ENCODE assay signal across 18 cellular contexts in the genomic region with DNA sequence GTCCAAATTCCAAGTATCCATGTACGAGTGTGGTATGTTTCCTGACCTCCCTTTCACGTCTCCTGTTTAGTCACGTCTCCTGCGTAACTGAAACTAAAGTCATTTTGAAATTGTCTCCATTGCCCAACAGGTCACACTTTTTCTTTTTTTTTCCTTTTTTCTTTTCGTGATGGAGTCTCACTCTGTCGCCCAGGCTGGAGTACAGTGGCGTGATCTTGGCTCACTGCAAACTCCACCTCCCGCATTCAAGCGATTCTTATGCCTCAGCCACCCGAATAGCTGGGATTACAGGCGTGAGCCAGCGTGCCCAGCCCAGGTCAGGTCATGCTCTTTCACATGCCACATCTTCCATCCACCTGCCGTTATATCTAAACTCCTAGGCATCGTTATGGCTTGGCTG. TPM values are rescaled to one million over a fixed set of nuclear protein-coding genes. Genes with fewer than 3 reads are reported as not detected.
"Had no signal": no experiment of that assay in that cellular context is flagged by ENCODE, and none has a peak within 500 bp of the region (broad histone marks: within the 10 kb centered on the region; RNA-seq: fewer than 3 reads in every experiment).

No MANE protein-coding gene starts in this region.

- H3K36me3 Mint-ChIP-seq: activated CD4-positive, alpha-beta memory T cell treated with anti-CD3 and anti-CD28 coated beads for 36 hours; activated CD8-positive, alpha-beta memory T cell treated with anti-CD3 and anti-CD28 coated beads, Interleukin-2, amount 10 ng/mL, durations not matched to agents 7 days and 5 days; activated naive CD4-positive, alpha-beta T cell treated with anti-CD3 and anti-CD28 coated beads, Interleukin-2, amount 50 U/mL, for 72 hours; naive thymus-derived CD4-positive, alpha-beta T cell; stimulated activated effector memory CD8-positive, alpha-beta T cell treated with anti-CD3 and anti-CD28 coated beads, Interleukin-12 subunit alpha, Interleukin-12 subunit beta, amount 100 ng/mL, for 72 hours had no signal

- H3K4me3 Mint-ChIP-seq: activated CD4-positive, alpha-beta memory T cell treated with anti-CD3 and anti-CD28 coated beads for 36 hours; activated CD8-positive, alpha-beta memory T cell treated with anti-CD3 and anti-CD28 coated beads, Interleukin-2, amount 10 ng/mL, durations not matched to agents 7 days and 5 days; activated T-cell treated with anti-CD3 and anti-CD28 coated beads, Interleukin-2, amount 50 U/mL, for 24 hours; central memory CD8-positive, alpha-beta T cell; naive thymus-derived CD4-positive, alpha-beta T cell; stimulated activated effector memory CD8-positive, alpha-beta T cell treated with anti-CD3 and anti-CD28 coated beads, Interleukin-12 subunit alpha, Interleukin-12 subunit beta, amount 100 ng/mL, for 72 hours had no signal

- H3K9me3 Mint-ChIP-seq: activated CD4-positive, alpha-beta memory T cell treated with anti-CD3 and anti-CD28 coated beads for 36 hours; activated naive CD4-positive, alpha-beta T cell treated with anti-CD3 and anti-CD28 coated beads, Interleukin-2, amount 50 U/mL, for 72 hours; activated T-cell treated with anti-CD3 and anti-CD28 coated beads, Interleukin-2, amount 50 U/mL, for 24 hours; central memory CD8-positive, alpha-beta T cell; naive thymus-derived CD4-positive, alpha-beta T cell; stimulated activated effector memory CD8-positive, alpha-beta T cell treated with anti-CD3 and anti-CD28 coated beads, Interleukin-12 subunit alpha, Interleukin-12 subunit beta, amount 100 ng/mL, for 72 hours had no signal

- H3K4me1 Mint-ChIP-seq: activated CD8-positive, alpha-beta memory T cell treated with anti-CD3 and anti-CD28 coated beads, Interleukin-2, amount 10 ng/mL, durations not matched to agents 7 days and 5 days; stimulated activated effector memory CD8-positive, alpha-beta T cell treated with anti-CD3 and anti-CD28 coated beads, Interleukin-12 subunit alpha, Interleukin-12 subunit beta, amount 100 ng/mL, for 72 hours had no signal

- H3K4me3 ChIP-seq: body of pancreas, coronary artery, gastroesophageal sphincter, heart right ventricle had no signal

- DNase-seq: activated CD4-positive, alpha-beta memory T cell treated with anti-CD3 and anti-CD28 coated beads for 36 hours; activated CD8-positive, alpha-beta memory T cell treated with anti-CD3 and anti-CD28 coated beads, Interleukin-2, amount 10 ng/mL, durations not matched to agents 7 days and 5 days; activated gamma-delta T cell; activated T-cell treated with anti-CD3 and anti-CD28 coated beads, Interleukin-2, amount 50 U/mL, for 24 hours; amniotic stem cell; body of pancreas; effector CD4-positive, alpha-beta T cell; heart right ventricle; left colon; naive thymus-derived CD4-positive, alpha-beta T cell; retina; T-helper 9 cell had no signal

- H3K27ac Mint-ChIP-seq: activated CD4-positive, alpha-beta memory T cell treated with anti-CD3 and anti-CD28 coated beads for 36 hours; activated CD8-positive, alpha-beta memory T cell treated with anti-CD3 and anti-CD28 coated beads, Interleukin-2, amount 10 ng/mL, durations not matched to agents 7 days and 5 days; activated naive CD4-positive, alpha-beta T cell treated with anti-CD3 and anti-CD28 coated beads, Interleukin-2, amount 50 U/mL, for 72 hours; activated T-cell treated with anti-CD3 and anti-CD28 coated beads, Interleukin-2, amount 50 U/mL, for 24 hours; naive thymus-derived CD4-positive, alpha-beta T cell; stimulated activated effector memory CD8-positive, alpha-beta T cell treated with anti-CD3 and anti-CD28 coated beads, Interleukin-12 subunit alpha, Interleukin-12 subunit beta, amount 100 ng/mL, for 72 hours had no signal

- ATAC-seq: activated CD8-positive, alpha-beta memory T cell treated with anti-CD3 and anti-CD28 coated beads, Interleukin-2, amount 10 ng/mL, durations not matched to agents 7 days and 5 days; activated naive CD4-positive, alpha-beta T cell treated with anti-CD3 and anti-CD28 coated beads, Interleukin-2, amount 50 U/mL, for 72 hours; body of pancreas; gastroesophageal sphincter; heart right ventricle; left colon; naive thymus-derived CD4-positive, alpha-beta T cell; stimulated activated effector memory CD8-positive, alpha-beta T cell treated with anti-CD3 and anti-CD28 coated beads, Interleukin-12 subunit alpha, Interleukin-12 subunit beta, amount 100 ng/mL, for 72 hours had no signal

- H3K27me3 Mint-ChIP-seq: activated CD8-positive, alpha-beta memory T cell treated with anti-CD3 and anti-CD28 coated beads, Interleukin-2, amount 10 ng/mL, durations not matched to agents 7 days and 5 days had no signal

RNA-seq across cellular contexts. Expression of a gene that starts 38.2 kb away (rescaled TPM):
- total RNA-seq: activated CD4-positive, alpha-beta memory T cell treated with anti-CD3 and anti-CD28 coated beads for 36 hours; activated CD8-positive, alpha-beta memory T cell treated with anti-CD3 and anti-CD28 coated beads, Interleukin-2, amount 10 ng/mL, durations not matched to agents 7 days and 5 days; lung microvascular endothelial cell had no signal
- polyA plus RNA-seq: naive thymus-derived CD4-positive, alpha-beta T cell had no signal
